Comparison of ENCODE assay signal across 2 cellular contexts in genomic region chr4:1711055-1711905, GRCh38.
A peak's percentile ranks its signal among the peaks of the same experiment; 100 is the strongest.
TF ChIP-seq lines count a peak whose summit lies in the region.

No MANE protein-coding gene starts in this region.

TF ChIP-seq in HCT116, 20 proteins besides CTCF, POLR2A, EP300 and RAD21:
- TF ChIP-seq TCF7L2 (IDR thresholded peaks at IDR 0.05; ENCODE audit: borderline replicate concordance, extremely low read depth, insufficient read depth, insufficient read length) (peak; percentile 16), EGR1 (IDR thresholded peaks at IDR 0.05; ENCODE audit: low read depth) (no peak)

TF ChIP-seq in K562, 482 proteins besides CTCF, POLR2A, EP300 and RAD21 (continues in another document):
- TF ChIP-seq RUNX1 (IDR thresholded peaks at IDR 0.05; ENCODE audit: low read depth) (no peak), BCOR (IDR thresholded peaks at IDR 0.05) (no peak), CCNT2 (IDR thresholded peaks at IDR 0.05; ENCODE audit: borderline replicate concordance, extremely low read depth, insufficient read length, low read depth, low read length) (no peak), PURB (CRISPR knock-in tag; IDR thresholded peaks at IDR 0.05; ENCODE audit: low read depth) (no peak), TCF15 (CRISPR knock-in tag; IDR thresholded peaks at IDR 0.05) (no peak), SIN3B (IDR thresholded peaks at IDR 0.05; ENCODE audit: low read depth) (no peak), PRPF4 (IDR thresholded peaks at IDR 0.05; ENCODE audit: insufficient read depth, low read depth, low read length, poor library complexity, severe bottlenecking) (peak; percentile 41), TFE3 (CRISPR knock-in tag; IDR thresholded peaks at IDR 0.05) (no peak), PTRF (tag; IDR thresholded peaks at IDR 0.05) (no peak), CHD1 (IDR thresholded peaks at IDR 0.05; ENCODE audit: low read length) (peak; percentile 88), ELF1 (tag; IDR thresholded peaks at IDR 0.05) (peak; percentile 27; the same call in 1 of the 2 replicates), ATF4 (CRISPR knock-in tag; IDR thresholded peaks at IDR 0.05) (no peak), ZNF407 (IDR thresholded peaks at IDR 0.05; ENCODE audit: low read depth) (no peak), TCF3 (CRISPR knock-in tag; IDR thresholded peaks at IDR 0.05) (no peak), USF1 (CRISPR knock-in tag; IDR thresholded peaks at IDR 0.05) (peak; percentile 36; the same call in 1 of the 2 replicates), DLX4 (CRISPR knock-in tag; IDR thresholded peaks at IDR 0.05) (no peak), KLF6 (CRISPR knock-in tag; IDR thresholded peaks at IDR 0.05; ENCODE audit: borderline replicate concordance) (no peak), TFAP4 (CRISPR knock-in tag; IDR thresholded peaks at IDR 0.05; ENCODE audit: borderline replicate concordance) (peak; percentile 74), ZBTB9 (CRISPR knock-in tag; IDR thresholded peaks at IDR 0.05) (no peak), SRF (CRISPR knock-in tag; IDR thresholded peaks at IDR 0.05) (no peak), KAT8 (IDR thresholded peaks at IDR 0.05; ENCODE audit: low read depth) (no peak), RBBP5 (IDR thresholded peaks at IDR 0.05; ENCODE audit: borderline replicate concordance, insufficient read depth, low read length, poor library complexity, severe bottlenecking) (peak; percentile 57), SIX5 (IDR thresholded peaks at IDR 0.05; ENCODE audit: borderline replicate concordance in 1 of 2, insufficient read depth in 1 of 2, low read depth in 1 of 2, low read length in 2 of 2) (no peak), ATF1 (CRISPR knock-in tag; IDR thresholded peaks at IDR 0.05) (no peak), ATF1 (tag; IDR thresholded peaks at IDR 0.05) (no peak), ZNF23 (CRISPR knock-in tag; IDR thresholded peaks at IDR 0.05) (no peak), ZBTB12 (CRISPR knock-in tag; IDR thresholded peaks at IDR 0.05) (no peak), GABPB2 (CRISPR knock-in tag; conservative IDR thresholded peaks at IDR 0.05) (no peak), GTF2E2 (tag; IDR thresholded peaks at IDR 0.05) (no peak; the same call in 1 of the 2 replicates), RNF2 (IDR thresholded peaks at IDR 0.05) (no peak), RBFOX2 (IDR thresholded peaks at IDR 0.05; ENCODE audit: low read depth, low read length) (peak; percentile 89), KAT2B (IDR thresholded peaks at IDR 0.05; ENCODE audit: low read depth, low read length) (no peak), ZNF764 (CRISPR knock-in tag; IDR thresholded peaks at IDR 0.05; ENCODE audit: low read depth) (no peak), AFF4 (CRISPR knock-in tag; IDR thresholded peaks at IDR 0.05) (0 out of 2 replicates have a peak, but pooled peaks have one; percentile 34), ELF4 (CRISPR knock-in tag; IDR thresholded peaks at IDR 0.05) (no peak)
